In genomic region chr1:46446646-46447498, GRCh38 we compare ENCODE assay signal across 8 cellular contexts. TPM values are rescaled to one million over a fixed set of nuclear protein-coding genes. Genes with fewer than 3 reads are reported as not detected.
A peak's percentile ranks its signal among the peaks of the same experiment; 100 is the strongest.
DNase-seq lines count a peak whose midpoint lies in the region; ATAC-seq, FAIRE-seq and TF ChIP-seq lines count a peak whose summit lies in the region.

No MANE protein-coding gene starts in this region.

- dilution Hi-C loops in keratinocyte (cut with MboI; ENCODE audit: extremely low pct_ligation_motif_present, low sequenced_read_pairs) = no loop called here

- H4K20me1 ChIP-seq in keratinocyte (ENCODE audit: control insufficient read depth, extremely low read depth, insufficient read depth, low read length) = no peaks in the 10 kb centered on the region

- ATAC-seq in activated CD4-positive, CD25-positive, alpha-beta regulatory T cell treated with anti-CD3 and anti-CD28 coated beads, Interleukin-2, amount 50 U/mL, for 24 hours = peak; percentile 33 to 50
- ATAC-seq in HG03196 (IDR thresholded peaks at IDR 0.05; ENCODE audit: unreplicated experiment) = no peak

- peaks cover 54% of the 10 kb centered on the region for H3K27me3 ChIP-seq in keratinocyte (ENCODE audit: control insufficient read depth, extremely low read depth, insufficient read depth, low read length)

- in situ Hi-C loops in ACHN (cut with HindIII; ENCODE audit: low pct_ligation_motif_present, low pct_unique_long_range_greater_than_20kb, low sequenced_read_pairs) = no loop called here

- DNase-seq in ACHN (peak; percentile 55), GM19240 (ENCODE audit: insufficient read length, low spot score) (peak; percentile 68), NCI-H2171 treated with DMSO at 0.1 percent for 48 hours (lab: John Stamatoyannopoulos, UW) (peak; percentile 64), caudate nucleus (lab: John Stamatoyannopoulos, UW) (peak in 58 of 61 donors; percentile 5 to 85 (median 46)), keratinocyte (ENCODE audit: low read depth, low spot score) (peak; percentile 32)
- peak; percentile 71 to 75 for DNase-seq in stimulated activated CD4-positive, alpha-beta T cell treated with anti-CD3 and anti-CD28 coated beads, Interleukin-1b, Interleukin-23, amount 100 ng/mL, for 4 hours (ENCODE audit: low read depth in 2 of 2)

- H3K79me2 ChIP-seq in keratinocyte (ENCODE audit: control insufficient read depth, insufficient read depth, low read length) = no peaks in the 10 kb centered on the region

- no peaks in the 10 kb centered on the region for H3K36me3 ChIP-seq in keratinocyte (ENCODE audit: control insufficient read depth in 2 of 2, extremely low read depth in 1 of 2, insufficient read depth in 2 of 2, low read length in 2 of 2)

- no peaks in the 10 kb centered on the region for H3K4me1 ChIP-seq in keratinocyte (ENCODE audit: control insufficient read depth, extremely low read depth, insufficient read depth, low read length)

- H3K9me1 ChIP-seq in keratinocyte (ENCODE audit: control insufficient read depth, extremely low read depth, insufficient read depth, low read length) = no peaks in the 10 kb centered on the region

- no peak overlapping the region for H3K4me2 ChIP-seq in keratinocyte (ENCODE audit: control insufficient read depth, extremely low read depth, insufficient read depth, low read depth, low read length)

- no peak overlapping the region for H3K4me3 ChIP-seq in keratinocyte (ENCODE audit: control insufficient read depth in 2 of 3, extremely low read depth in 1 of 3, insufficient read depth in 2 of 3, low read depth in 1 of 3, low read length in 3 of 3)

- no peak overlapping the region for H3K9ac ChIP-seq in keratinocyte (ENCODE audit: control insufficient read depth, extremely low read depth, insufficient read depth, low read length)

- peak; percentile 76 for FAIRE-seq in keratinocyte (lab: Jason Lieb, UNC)

- H2AFZ ChIP-seq in keratinocyte (ENCODE audit: control insufficient read depth, low read length) = no peak overlapping the region

- peak; percentile 92 to 97 (median 95) for TF ChIP-seq CTCF in keratinocyte (optimal IDR thresholded peaks at IDR 0.05 in 1 of 3, IDR thresholded peaks at IDR 0.05 in 1 of 3, conservative IDR thresholded peaks at IDR 0.05 in 1 of 3; ENCODE audit: extremely low read depth in 1 of 3, insufficient read depth in 2 of 3, low read length in 3 of 3)

- H3K27ac ChIP-seq in caudate nucleus (ENCODE audit: low read depth, low read length) = no peak overlapping the region
- H3K27ac ChIP-seq in keratinocyte (ENCODE audit: control insufficient read depth, insufficient read depth, low read length) = no peak overlapping the region

- no peaks in the 10 kb centered on the region for H3K9me3 ChIP-seq in keratinocyte (ENCODE audit: control insufficient read depth, low read depth, low read length)

RNA-seq across cellular contexts. Expression of gene DMBX1, which starts 42.8 kb away (rescaled TPM):
- polyA plus RNA-seq in keratinocyte = not detected in 3 replicates
- not detected for polyA plus RNA-seq in keratinocyte (2011; ENCODE audit: low read depth)
- polyA plus RNA-seq in keratinocyte (2011; cell fraction: cytosol; rRNA removed) = not detected in 2 replicates
- polyA plus RNA-seq in keratinocyte (2011; cell fraction: nucleus; rRNA removed) = not detected in 2 replicates
- 0.06 TPM in 1 of 2 replicates, not detected in the other for polyA plus RNA-seq in keratinocyte (2012; ENCODE audit: low replicate concordance)
- not detected in 3 replicates for polyA minus RNA-seq in keratinocyte
- not detected for polyA minus RNA-seq in keratinocyte (2011; cell fraction: cytosol; rRNA and poly(A)+ RNA removed)
- not detected in 2 replicates for polyA minus RNA-seq in keratinocyte (2011; cell fraction: nucleus; rRNA and poly(A)+ RNA removed)

RNA-seq across cellular contexts. Expression of gene FAAH, which starts 52.8 kb away (rescaled TPM):
- polyA plus RNA-seq in keratinocyte = 5.3 to 8.5 TPM (median 5.4 TPM) in 3 replicates
- polyA plus RNA-seq in keratinocyte (2011; ENCODE audit: low read depth) = 2.9 TPM
- 1.5 and 2.9 TPM in 2 replicates for polyA plus RNA-seq in keratinocyte (2011; cell fraction: cytosol; rRNA removed)
- 20.3 and 20.9 TPM in 2 replicates for polyA plus RNA-seq in keratinocyte (2011; cell fraction: nucleus; rRNA removed)
- 4.9 and 6.7 TPM in 2 replicates for polyA plus RNA-seq in keratinocyte (2012; ENCODE audit: low replicate concordance)
- 3.3 to 10.9 TPM (median 6.1 TPM) in 3 replicates for polyA minus RNA-seq in keratinocyte
- 11.1 TPM for polyA minus RNA-seq in keratinocyte (2011; cell fraction: cytosol; rRNA and poly(A)+ RNA removed)
- polyA minus RNA-seq in keratinocyte (2011; cell fraction: nucleus; rRNA and poly(A)+ RNA removed) = 9.0 and 9.5 TPM in 2 replicates
